In genomic region chr19:35461788-35462187, GRCh38 we compare ENCODE assay signal across 1 cellular context.
TF ChIP-seq lines count a peak whose summit lies in the region.

No MANE protein-coding gene starts in this region.

TF ChIP-seq in HEK293, 187 proteins besides CTCF, POLR2A, EP300 and RAD21 (continued from another document and continues in another):
- TF ChIP-seq REST (tag by site-specific recombination; IDR thresholded peaks at IDR 0.05) (peak; percentile 90), ZNF266 (tag by site-specific recombination; IDR thresholded peaks at IDR 0.05; ENCODE audit: low read depth) (peak; percentile 93), ZSCAN4 (tag by site-specific recombination; IDR thresholded peaks at IDR 0.05) (0 out of 2 replicates have a peak, but pooled peaks have one; percentile 9), AEBP2 (tag by site-specific recombination; IDR thresholded peaks at IDR 0.05; ENCODE audit: borderline replicate concordance) (peak; percentile 88; the same call in 1 of the 2 replicates), ZNF138 (tag by site-specific recombination; IDR thresholded peaks at IDR 0.05; ENCODE audit: borderline replicate concordance) (0 out of 2 replicates have a peak, but pooled peaks have one; percentile 68), ZNF639 (tag by site-specific recombination; IDR thresholded peaks at IDR 0.05) (peak; percentile 78), ZNF501 (tag by site-specific recombination; IDR thresholded peaks at IDR 0.05) (0 out of 2 replicates have a peak, but pooled peaks have one; percentile 76), ZNF18 (tag by site-specific recombination; IDR thresholded peaks at IDR 0.05) (0 out of 2 replicates have a peak, but pooled peaks have one; percentile 38), ZNF664 (tag by site-specific recombination; IDR thresholded peaks at IDR 0.05) (peak; percentile 94), ZNF362 (tag by site-specific recombination; IDR thresholded peaks at IDR 0.05) (0 out of 2 replicates have a peak, but pooled peaks have one; percentile 23), ZNF324 (tag by site-specific recombination; IDR thresholded peaks at IDR 0.05) (peak; percentile 37; the same call in 1 of the 2 replicates), ZNF433 (tag by site-specific recombination; IDR thresholded peaks at IDR 0.05; ENCODE audit: low read depth) (peak; percentile 96), RBAK (tag by site-specific recombination; IDR thresholded peaks at IDR 0.05) (peak; percentile 69; the same call in 1 of the 2 replicates), MZF1 (tag by site-specific recombination; IDR thresholded peaks at IDR 0.05; ENCODE audit: borderline replicate concordance) (peak; percentile 76; the same call in 1 of the 2 replicates), ZSCAN23 (tag by site-specific recombination; IDR thresholded peaks at IDR 0.05) (0 out of 2 replicates have a peak, but pooled peaks have one; percentile 42), ZNF223 (tag by site-specific recombination; IDR thresholded peaks at IDR 0.05) (0 out of 2 replicates have a peak, but pooled peaks have one; percentile 68), ZNF791 (tag by site-specific recombination; IDR thresholded peaks at IDR 0.05) (peak; percentile 72; the same call in 1 of the 2 replicates), ZNF121 (tag by site-specific recombination; IDR thresholded peaks at IDR 0.05) (peak; percentile 89), ZBTB11 (tag by site-specific recombination; conservative IDR thresholded peaks at IDR 0.05; ENCODE audit: low read depth) (peak; percentile 92), ZNF580 (tag by site-specific recombination; IDR thresholded peaks at IDR 0.05) (peak; percentile 92), ZBTB1 (tag by site-specific recombination; IDR thresholded peaks at IDR 0.05) (peak; percentile 92), ZFP37 (tag by site-specific recombination; IDR thresholded peaks at IDR 0.05) (peak; percentile 94), ZNF426 (tag by site-specific recombination; IDR thresholded peaks at IDR 0.05) (peak; percentile 100), HIC1 (tag by site-specific recombination; IDR thresholded peaks at IDR 0.05) (peak; percentile 39; the same call in 1 of the 2 replicates), ZNF202 (tag by site-specific recombination; IDR thresholded peaks at IDR 0.05; ENCODE audit: borderline replicate concordance) (peak; percentile 97), ZNF514 (tag by site-specific recombination; IDR thresholded peaks at IDR 0.05) (peak; percentile 77; the same call in 1 of the 2 replicates), ZNF560 (tag by site-specific recombination; IDR thresholded peaks at IDR 0.05; ENCODE audit: borderline replicate concordance) (peak; percentile 97), ZNF558 (tag by site-specific recombination; IDR thresholded peaks at IDR 0.05) (peak; percentile 92), ZXDB (tag by site-specific recombination; IDR thresholded peaks at IDR 0.05) (peak; percentile 92), ZNF555 (tag by site-specific recombination; conservative IDR thresholded peaks at IDR 0.05) (peak; percentile 100), ZBTB8A (tag by site-specific recombination; IDR thresholded peaks at IDR 0.05) (peak; percentile 93), OVOL3 (tag by site-specific recombination; IDR thresholded peaks at IDR 0.05) (peak; percentile 83), ZNF654 (tag by site-specific recombination; IDR thresholded peaks at IDR 0.05; ENCODE audit: low read depth) (peak; percentile 66)
